Comparison of ENCODE assay signal across 8 cellular contexts in genomic region chr14:35532783-35533356, GRCh38. TPM values are rescaled to one million over a fixed set of nuclear protein-coding genes. Genes with fewer than 3 reads are reported as not detected.
DNase-seq lines count a peak whose midpoint lies in the region; ATAC-seq and TF ChIP-seq lines count a peak whose summit lies in the region.

No MANE protein-coding gene starts in this region.

- peaks cover 0 to 31% of the 10 kb centered on the region in 2 donors for H3K4me1 ChIP-seq in right atrium auricular region
- peaks cover 4% of the 10 kb centered on the region; the same call in 1 of the 2 replicates for H3K4me1 ChIP-seq in iPS-20b (ENCODE audit: insufficient read depth, low read length)
- peaks cover 29% of the 10 kb centered on the region for H3K4me1 ChIP-seq in vagina

- no peak overlapping the region for H3K27ac ChIP-seq in right atrium auricular region
- no peak overlapping the region for H3K27ac ChIP-seq in iPS-20b (ENCODE audit: low read length)
- H3K27ac ChIP-seq in vagina = no peak overlapping the region

- peaks cover 23 to 31% of the 10 kb centered on the region in 2 donors for H3K27me3 ChIP-seq in right atrium auricular region
- peaks cover 96% of the 10 kb centered on the region for H3K27me3 ChIP-seq in iPS-20b (ENCODE audit: insufficient read depth, low read length)
- no peaks in the 10 kb centered on the region for H3K27me3 ChIP-seq in vagina

- peaks cover 3% of the 10 kb centered on the region for H3K36me3 ChIP-seq in right atrium auricular region
- H3K36me3 ChIP-seq in iPS-20b (ENCODE audit: insufficient read depth, low read depth, low read length) = no peaks in the 10 kb centered on the region
- H3K36me3 ChIP-seq in vagina = no peaks in the 10 kb centered on the region

- no peak for TF ChIP-seq POLR2A in vagina (IDR thresholded peaks at IDR 0.05)

- H3K9me3 ChIP-seq in right atrium auricular region (no peaks in the 10 kb centered on the region), iPS-20b (ENCODE audit: insufficient read depth, low read depth, low read length) (no peaks in the 10 kb centered on the region), vagina (no peaks in the 10 kb centered on the region)

- H3K9ac ChIP-seq in iPS-20b (ENCODE audit: low read depth, low read length) = no peak overlapping the region

- TF ChIP-seq CTCF in right atrium auricular region (IDR thresholded peaks at IDR 0.05) (no peak), WTC11 (IDR thresholded peaks at IDR 0.05) (no peak), vagina (IDR thresholded peaks at IDR 0.05) (no peak)

- H3K4me3 ChIP-seq in right atrium auricular region (peak overlapping the region; percentile 24 to 59), iPS-20b (ENCODE audit: low read length) (peak overlapping the region; percentile 76), vagina (peak overlapping the region; percentile 45 to 58)

- H3K27me3 Mint-ChIP-seq in WTC11 (ENCODE audit: low read depth) = peaks cover 94% of the 10 kb centered on the region

- H3K36me3 Mint-ChIP-seq in WTC11 = no peaks in the 10 kb centered on the region

- POLR2A ChIA-PET in WTC11 (lab: Charles Lee) = interaction anchor here (1.2 kb wide), 1 partner anchor 293 kb away, joined by 4 read pairs; the partner anchor contains the start of gene BRMS1L

- DNase-seq in right atrium auricular region (ENCODE audit: low spot score) (no peak), left ventricle myocardium superior (no peak), WTC11 (ENCODE audit: low spot score) (no peak), vagina (ENCODE audit: extremely low spot score in 2 of 2) (no peak), anterior cingulate cortex (lab: John Stamatoyannopoulos, UW) (no peak), EL (no peak)

- ATAC-seq in left ventricle myocardium superior (no peak), WTC11 (no peak), HG03521 (IDR thresholded peaks at IDR 0.05; ENCODE audit: unreplicated experiment) (no peak)

- CTCF ChIA-PET in WTC11 (lab: Charles Lee) = interaction anchor here (1.1 to 2.2 kb wide), 5 partner anchors 10 to 294 kb away, joined by 3 to 15 read pairs (median 4); no protein-coding TSS in a partner anchor

- H3K4me1 Mint-ChIP-seq in WTC11 = peaks cover 11% of the 10 kb centered on the region

- no peak overlapping the region for H3K27ac Mint-ChIP-seq in WTC11

- intact Hi-C loops in left ventricle myocardium superior (cut with micrococcal nuclease) = no loop called here
- intact Hi-C loops in vagina (cut with DNase I) = no loop called here

- peak overlapping the region; percentile 68 for H3K4me3 Mint-ChIP-seq in WTC11

- no peaks in the 10 kb centered on the region for H3K9me3 Mint-ChIP-seq in WTC11

TF ChIP-seq in WTC11, 78 proteins besides CTCF, POLR2A, EP300 and RAD21:
- TF ChIP-seq ZNF671 (CRISPR knock-in tag; IDR thresholded peaks at IDR 0.05) (no peak), STAT6 (CRISPR knock-in tag; conservative IDR thresholded peaks at IDR 0.05; ENCODE audit: low read depth) (no peak), CREB1 (CRISPR knock-in tag; IDR thresholded peaks at IDR 0.05) (no peak), PREB (CRISPR knock-in tag; IDR thresholded peaks at IDR 0.05; ENCODE audit: borderline replicate concordance) (no peak), NR3C1 (CRISPR knock-in tag; conservative IDR thresholded peaks at IDR 0.05; ENCODE audit: low read depth) (no peak), SMAD3 (CRISPR knock-in tag; IDR thresholded peaks at IDR 0.05; ENCODE audit: borderline replicate concordance) (no peak), ZBTB21 (CRISPR knock-in tag; IDR thresholded peaks at IDR 0.05; ENCODE audit: borderline replicate concordance) (no peak), IRF1 (CRISPR knock-in tag; IDR thresholded peaks at IDR 0.05) (no peak), IRF2 (CRISPR knock-in tag; IDR thresholded peaks at IDR 0.05; ENCODE audit: borderline replicate concordance, low read depth) (no peak), FOXJ3 (CRISPR knock-in tag; IDR thresholded peaks at IDR 0.05; ENCODE audit: borderline replicate concordance) (no peak), GRHL2 (CRISPR knock-in tag; IDR thresholded peaks at IDR 0.05; ENCODE audit: insufficient replicate concordance, severe bottlenecking) (no peak), TEAD4 (CRISPR knock-in tag; IDR thresholded peaks at IDR 0.05) (no peak), AR (CRISPR knock-in tag; IDR thresholded peaks at IDR 0.05) (no peak), ZNF423 (CRISPR knock-in tag; IDR thresholded peaks at IDR 0.05) (no peak), TCF7 (CRISPR knock-in tag; IDR thresholded peaks at IDR 0.05; ENCODE audit: low read depth) (no peak)

RNA-seq across cellular contexts. Expression of gene INSM2, which starts 1.1 kb away (rescaled TPM):
- total RNA-seq in right atrium auricular region (not detected), left ventricle myocardium superior (not detected), WTC11 (2021) (0.07 TPM in 1 of 3 replicates, not detected in the others), vagina (0.98 TPM)
